Comparison of ENCODE assay signal across 12 cellular contexts in genomic region chr9:122819791-122820489, GRCh38. TPM values are rescaled to one million over a fixed set of nuclear protein-coding genes. Genes with fewer than 3 reads are reported as not detected.
DNase-seq lines count a peak whose midpoint lies in the region; ATAC-seq and TF ChIP-seq lines count a peak whose summit lies in the region.
"Had no signal": no experiment of that assay in that cellular context is flagged by ENCODE, and none has a peak within 500 bp of the region (broad histone marks: within the 10 kb centered on the region; RNA-seq: fewer than 3 reads in every experiment).

No MANE protein-coding gene starts in this region.

- H3K36me3 ChIP-seq in thyroid gland = peaks cover 19 to 22% of the 10 kb centered on the region in 2 donors
- H3K36me3 ChIP-seq in suprapubic skin = peaks cover 50% of the 10 kb centered on the region

- H3K4me1 ChIP-seq in thyroid gland = no peaks in the 10 kb centered on the region
- peaks cover 22% of the 10 kb centered on the region for H3K4me1 ChIP-seq in suprapubic skin

- no peak for TF ChIP-seq CTCF in CD14-positive monocyte (IDR thresholded peaks at IDR 0.05)
- no peak for TF ChIP-seq CTCF in neural crest cell (conservative IDR thresholded peaks at IDR 0.05)
- TF ChIP-seq CTCF in thyroid gland (IDR thresholded peaks at IDR 0.05) = no peak
- no peak for TF ChIP-seq CTCF in suprapubic skin (IDR thresholded peaks at IDR 0.05)

- TF ChIP-seq POLR2A in thyroid gland (IDR thresholded peaks at IDR 0.05) (no peak), suprapubic skin (IDR thresholded peaks at IDR 0.05) (no peak)

- H3K27me3 ChIP-seq in thyroid gland (no peaks in the 10 kb centered on the region), suprapubic skin (no peaks in the 10 kb centered on the region)

- H3K27me3 Mint-ChIP-seq in CD14-positive monocyte (ENCODE audit: low read depth in 3 of 3) (peaks cover 0 to 2% (median 0%) of the 10 kb centered on the region in 3 donors), neural crest cell (ENCODE audit: low read depth) (no peaks in the 10 kb centered on the region)
- no peaks in the 10 kb centered on the region for H3K27me3 Mint-ChIP-seq in effector memory CD8-positive, alpha-beta T cell
- H3K27me3 Mint-ChIP-seq: stimulated activated naive CD8-positive, alpha-beta T cell treated with anti-CD3 and anti-CD28 coated beads, Interleukin-15, amount 100 ng/mL, for 72 hours had no signal

- no peak for TF ChIP-seq EP300 in suprapubic skin (IDR thresholded peaks at IDR 0.05)

- DNase-seq in CD14-positive monocyte (ENCODE audit: low spot score) (no peak), NCI-H2029 (lab: John Stamatoyannopoulos, UW) (peak; percentile 53), neural crest cell (ENCODE audit: low read depth, low spot score) (no peak), NCI-H524 treated with DMSO at 0.1 percent for 48 hours (lab: John Stamatoyannopoulos, UW) (no peak), NCI-H2081 treated with DMSO at 0.1 percent for 48 hours (lab: John Stamatoyannopoulos, UW) (no peak), thyroid gland (no peak), suprapubic skin (ENCODE audit: low spot score in 2 of 2) (no peak)
- DNase-seq in effector memory CD8-positive, alpha-beta T cell = no peak
- DNase-seq: activated CD4-positive, alpha-beta T cell treated with anti-CD3 and anti-CD28 coated beads for 48 hours; NCI-H2171; SIG-M5; stimulated activated naive CD8-positive, alpha-beta T cell treated with anti-CD3 and anti-CD28 coated beads, Interleukin-15, amount 100 ng/mL, for 72 hours had no signal

- no peak overlapping the region for H3K4me3 ChIP-seq in thyroid gland (replicated peaks in 1 of 3)
- H3K4me3 ChIP-seq in suprapubic skin = no peak overlapping the region

- H3K9me3 ChIP-seq in thyroid gland (no peaks in the 10 kb centered on the region), suprapubic skin (no peaks in the 10 kb centered on the region)

- H3K36me3 Mint-ChIP-seq in CD14-positive monocyte (peaks cover 50 to 56% of the 10 kb centered on the region in 2 donors), neural crest cell (ENCODE audit: low read depth) (peaks cover 2% of the 10 kb centered on the region)
- peaks cover 43% of the 10 kb centered on the region for H3K36me3 Mint-ChIP-seq in effector memory CD8-positive, alpha-beta T cell (ENCODE audit: insufficient read depth)

- H3K4me1 Mint-ChIP-seq in CD14-positive monocyte = peaks cover 32% of the 10 kb centered on the region
- peaks cover 22 to 47% of the 10 kb centered on the region in 2 donors for H3K4me1 Mint-ChIP-seq in effector memory CD8-positive, alpha-beta T cell (ENCODE audit: low read depth in 2 of 2)
- H3K4me1 Mint-ChIP-seq in neural crest cell = no peaks in the 10 kb centered on the region

- WGBS in thyroid gland, 2 donors = 82 to 90% methylated on average over 9 of the region's 9 CpGs
- 65% methylated on average over 9 of the region's 9 CpGs for WGBS in suprapubic skin

- ATAC-seq in effector memory CD8-positive, alpha-beta T cell (replicated peaks) = no peak
- ATAC-seq: stimulated activated naive CD8-positive, alpha-beta T cell treated with anti-CD3 and anti-CD28 coated beads, Interleukin-15, amount 100 ng/mL, for 72 hours had no signal

- H3K4me3 Mint-ChIP-seq in CD14-positive monocyte = no peak overlapping the region
- H3K4me3 Mint-ChIP-seq in effector memory CD8-positive, alpha-beta T cell = no peak overlapping the region
- no peak overlapping the region for H3K4me3 Mint-ChIP-seq in neural crest cell
- H3K4me3 Mint-ChIP-seq: stimulated activated naive CD8-positive, alpha-beta T cell treated with anti-CD3 and anti-CD28 coated beads, Interleukin-15, amount 100 ng/mL, for 72 hours had no signal

- H3K27ac ChIP-seq in thyroid gland = peak overlapping the region in 1 of 3 donors; percentile 9
- no peak overlapping the region for H3K27ac ChIP-seq in suprapubic skin

- H3K27ac Mint-ChIP-seq in CD14-positive monocyte (peak overlapping the region in 4 of 7 donors; percentile 32 to 79 (median 66)), neural crest cell (ENCODE audit: unreplicated experiment) (peak overlapping the region; percentile 27)
- peak overlapping the region; percentile 65 to 68 for H3K27ac Mint-ChIP-seq in effector memory CD8-positive, alpha-beta T cell
- H3K27ac Mint-ChIP-seq: stimulated activated naive CD8-positive, alpha-beta T cell treated with anti-CD3 and anti-CD28 coated beads, Interleukin-15, amount 100 ng/mL, for 72 hours had no signal

- intact Hi-C loops in CD14-positive monocyte (cut with micrococcal nuclease) = loop anchor here in 1 of 2 donors (10.0 kb wide), 4 partner anchors 465 to 725 kb away; partner anchors contain the start of genes MRRF, RBM18 and TTLL11
- intact Hi-C loops in thyroid gland (cut with DNase I) = no loop called here

- no peaks in the 10 kb centered on the region for H3K9me3 Mint-ChIP-seq in CD14-positive monocyte
- H3K9me3 Mint-ChIP-seq in effector memory CD8-positive, alpha-beta T cell = no peaks in the 10 kb centered on the region
- no peaks in the 10 kb centered on the region for H3K9me3 Mint-ChIP-seq in neural crest cell
- H3K9me3 Mint-ChIP-seq: stimulated activated naive CD8-positive, alpha-beta T cell treated with anti-CD3 and anti-CD28 coated beads, Interleukin-15, amount 100 ng/mL, for 72 hours had no signal

RNA-seq across cellular contexts. Expression of gene PDCL, which starts 8.4 kb away (rescaled TPM):
- polyA plus RNA-seq in CD14-positive monocyte = 1 to 10 TPM; 7.2 to 8.2 TPM
- total RNA-seq in neural crest cell = 29.3 and 30.5 TPM in 2 replicates
- 10 to 100 TPM; 17.5 to 31.6 (median 21.1) TPM for total RNA-seq in thyroid gland
- total RNA-seq in suprapubic skin = 10 to 100 TPM; 13.8 to 21.7 (median 18.1) TPM

RNA-seq across cellular contexts. Expression of gene OR1K1, which starts 20.0 kb away (rescaled TPM):
- polyA plus RNA-seq in CD14-positive monocyte = not detected
- total RNA-seq in neural crest cell = not detected in 2 replicates
- not detected for total RNA-seq in thyroid gland
- total RNA-seq in suprapubic skin = not detected

RNA-seq across cellular contexts. Expression of gene OR5C1, which starts 31.2 kb away (rescaled TPM):
- not detected for polyA plus RNA-seq in CD14-positive monocyte
- total RNA-seq in neural crest cell (not detected in 2 replicates), thyroid gland (not detected), suprapubic skin (not detected)
